8 cellular contexts compared by ENCODE assay signal in the genomic region with DNA sequence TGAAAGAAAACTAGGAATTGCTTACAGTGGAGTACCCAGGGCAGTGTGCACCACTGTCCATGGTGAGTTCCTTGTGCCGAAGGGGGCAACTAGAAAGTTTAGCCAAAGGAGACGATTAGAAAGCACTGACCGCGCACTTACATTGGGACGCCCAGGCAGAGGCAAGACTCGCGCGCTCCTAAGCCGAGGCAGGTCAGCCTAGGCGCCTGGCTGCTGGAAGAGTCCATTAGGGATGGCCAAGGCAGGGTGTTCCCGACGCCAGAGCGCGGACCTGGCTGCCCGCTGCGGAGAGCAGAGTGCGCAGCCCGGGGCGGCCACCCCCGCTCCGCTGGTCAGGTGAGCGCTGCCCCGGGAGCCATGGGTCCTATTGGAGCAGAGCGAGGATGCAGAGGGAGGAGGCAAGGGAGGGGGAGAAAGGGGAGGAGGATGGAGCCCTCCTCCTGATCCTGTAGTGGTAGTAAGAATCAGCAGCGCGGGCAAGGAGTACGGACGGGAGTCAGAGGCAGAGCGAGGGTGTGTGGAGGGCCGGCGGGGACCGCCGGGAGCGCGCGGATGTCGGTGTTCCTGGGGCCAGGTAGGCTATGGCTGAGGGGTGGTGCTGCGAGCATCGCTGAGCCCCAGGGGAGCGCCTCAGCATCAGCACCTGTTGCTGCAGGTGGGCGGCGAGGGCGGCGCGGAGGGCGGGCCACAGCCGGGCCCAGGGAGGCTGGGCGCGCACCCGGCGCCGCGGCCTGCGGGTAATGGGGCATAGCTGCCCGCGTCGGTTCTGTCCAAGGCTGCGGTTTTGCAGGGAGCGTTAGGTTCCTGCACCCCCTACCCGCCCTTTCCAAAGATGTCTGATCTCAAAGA. TPM values are rescaled to one million over a fixed set of nuclear protein-coding genes. Genes with fewer than 3 reads are reported as not detected.
DNase-seq lines count a peak whose midpoint lies in the region; ATAC-seq and TF ChIP-seq lines count a peak whose summit lies in the region.

Gene ADGRV1 (plus strand): TSS at position 454 of the 849 bp plus-strand sequence. CDS start 99 bp downstream, at position 553.

- peak within 1 kb of the TSS; percentile 73 for H3K4me3 ChIP-seq in neural cell (ENCODE audit: low read length)

- H3K9me3 Mint-ChIP-seq in activated T-cell treated with anti-CD3 and anti-CD28 coated beads, Interleukin-2, amount 50 U/mL, for 4 hours = no peaks in the 10 kb centered on the region

- H3K9me3 ChIP-seq in neural cell (ENCODE audit: low read length) = no peaks in the 10 kb centered on the region

- H3K4me1 Mint-ChIP-seq in activated T-cell treated with anti-CD3 and anti-CD28 coated beads, Interleukin-2, amount 50 U/mL, for 4 hours (ENCODE audit: low read depth) = peaks cover 8% of the 10 kb centered on the region

- H3K27ac ChIP-seq in neural cell (ENCODE audit: low read length) = no peak within 1 kb of the TSS

- H2AFZ ChIP-seq in neural cell (ENCODE audit: low read depth, low read length) = peak within 1 kb of the TSS; percentile 15

- no peaks in the 10 kb centered on the region for H3K9me2 ChIP-seq in neural cell (ENCODE audit: insufficient read depth, low read length)

- TF ChIP-seq EP300 in neural cell (conservative IDR thresholded peaks at IDR 0.05; ENCODE audit: poor library complexity, severe bottlenecking) = peak; percentile 44

- peaks cover 30% of the 10 kb centered on the region for H3K27me3 ChIP-seq in neural cell (ENCODE audit: insufficient read depth, low read depth, low read length)

- no peaks in the 10 kb centered on the region for H3F3A ChIP-seq in neural cell (ENCODE audit: insufficient read depth, low read length, poor library complexity, severe bottlenecking)

- H3K36me3 Mint-ChIP-seq in activated T-cell treated with anti-CD3 and anti-CD28 coated beads, Interleukin-2, amount 50 U/mL, for 4 hours (ENCODE audit: insufficient read depth) = no peaks in the 10 kb centered on the region

- no peak for TF ChIP-seq CTCF in GM13976 (IDR thresholded peaks at IDR 0.05; ENCODE audit: borderline replicate concordance, control extremely low read depth, extremely low read depth, insufficient read depth, missing control alignments)
- peak; percentile 20 for TF ChIP-seq CTCF in neural cell (IDR thresholded peaks at IDR 0.05; ENCODE audit: poor library complexity, severe bottlenecking)

- ATAC-seq in activated T-cell treated with anti-CD3 and anti-CD28 coated beads, Interleukin-2, amount 50 U/mL, for 4 hours = peak; percentile 43 to 73

- peak within 1 kb of the TSS; percentile 25 for H3K4me3 Mint-ChIP-seq in activated T-cell treated with anti-CD3 and anti-CD28 coated beads, Interleukin-2, amount 50 U/mL, for 4 hours

- in situ Hi-C loops in ACHN (cut with HindIII; ENCODE audit: low pct_ligation_motif_present, low pct_unique_long_range_greater_than_20kb, low sequenced_read_pairs) (no loop called here), GM13976 (cut with MboI; ENCODE audit: low sequenced_read_pairs, unreplicated experiment) (no loop called here)

- H4K20me1 ChIP-seq in neural cell (ENCODE audit: insufficient read depth) = no peaks in the 10 kb centered on the region

- no peak for TF ChIP-seq RAD21 in neural cell (conservative IDR thresholded peaks at IDR 0.05)

- H3K36me3 ChIP-seq in neural cell (ENCODE audit: insufficient read depth, low read length) = no peaks in the 10 kb centered on the region

- H3K27me3 Mint-ChIP-seq in activated T-cell treated with anti-CD3 and anti-CD28 coated beads, Interleukin-2, amount 50 U/mL, for 4 hours (ENCODE audit: low read depth) = peaks cover 50% of the 10 kb centered on the region

- DNase-seq in ACHN (peak; percentile 89), GM13976 (ENCODE audit: low spot score) (peak; percentile 43), NCI-H146 (lab: John Stamatoyannopoulos, UW) (peak; percentile 98), foreskin melanocyte (peak; percentile 11), cortex of kidney (lab: John Stamatoyannopoulos, UW) (no peak), OCI-M1 (lab: John Stamatoyannopoulos, UW) (no peak)
- no peak for DNase-seq in activated T-cell treated with anti-CD3 and anti-CD28 coated beads, Interleukin-2, amount 50 U/mL, for 4 hours

- peaks cover 22% of the 10 kb centered on the region for H3K79me2 ChIP-seq in neural cell (replicated peaks; ENCODE audit: insufficient read depth, low read length)

- peak within 1 kb of the TSS; percentile 99 for H3K4me2 ChIP-seq in neural cell (ENCODE audit: low read length)

- peak within 1 kb of the TSS; percentile 43 for H3K9ac ChIP-seq in neural cell (ENCODE audit: low read length)

TF ChIP-seq in neural cell, 6 proteins besides CTCF, POLR2A, EP300 and RAD21:
- peak; percentile 55 for TF ChIP-seq MXI1 (conservative IDR thresholded peaks at IDR 0.05; ENCODE audit: poor library complexity, severe bottlenecking)
- TF ChIP-seq EZH2 (IDR thresholded peaks at IDR 0.05; ENCODE audit: borderline replicate concordance, insufficient read depth, low read length, poor library complexity, severe bottlenecking) = no peak
- TF ChIP-seq TAF1 (IDR thresholded peaks at IDR 0.05; ENCODE audit: low read depth) = no peak
- peak; percentile 3 for TF ChIP-seq POLR2AphosphoS5 (IDR thresholded peaks at IDR 0.05)
- TF ChIP-seq, protein P1, sequence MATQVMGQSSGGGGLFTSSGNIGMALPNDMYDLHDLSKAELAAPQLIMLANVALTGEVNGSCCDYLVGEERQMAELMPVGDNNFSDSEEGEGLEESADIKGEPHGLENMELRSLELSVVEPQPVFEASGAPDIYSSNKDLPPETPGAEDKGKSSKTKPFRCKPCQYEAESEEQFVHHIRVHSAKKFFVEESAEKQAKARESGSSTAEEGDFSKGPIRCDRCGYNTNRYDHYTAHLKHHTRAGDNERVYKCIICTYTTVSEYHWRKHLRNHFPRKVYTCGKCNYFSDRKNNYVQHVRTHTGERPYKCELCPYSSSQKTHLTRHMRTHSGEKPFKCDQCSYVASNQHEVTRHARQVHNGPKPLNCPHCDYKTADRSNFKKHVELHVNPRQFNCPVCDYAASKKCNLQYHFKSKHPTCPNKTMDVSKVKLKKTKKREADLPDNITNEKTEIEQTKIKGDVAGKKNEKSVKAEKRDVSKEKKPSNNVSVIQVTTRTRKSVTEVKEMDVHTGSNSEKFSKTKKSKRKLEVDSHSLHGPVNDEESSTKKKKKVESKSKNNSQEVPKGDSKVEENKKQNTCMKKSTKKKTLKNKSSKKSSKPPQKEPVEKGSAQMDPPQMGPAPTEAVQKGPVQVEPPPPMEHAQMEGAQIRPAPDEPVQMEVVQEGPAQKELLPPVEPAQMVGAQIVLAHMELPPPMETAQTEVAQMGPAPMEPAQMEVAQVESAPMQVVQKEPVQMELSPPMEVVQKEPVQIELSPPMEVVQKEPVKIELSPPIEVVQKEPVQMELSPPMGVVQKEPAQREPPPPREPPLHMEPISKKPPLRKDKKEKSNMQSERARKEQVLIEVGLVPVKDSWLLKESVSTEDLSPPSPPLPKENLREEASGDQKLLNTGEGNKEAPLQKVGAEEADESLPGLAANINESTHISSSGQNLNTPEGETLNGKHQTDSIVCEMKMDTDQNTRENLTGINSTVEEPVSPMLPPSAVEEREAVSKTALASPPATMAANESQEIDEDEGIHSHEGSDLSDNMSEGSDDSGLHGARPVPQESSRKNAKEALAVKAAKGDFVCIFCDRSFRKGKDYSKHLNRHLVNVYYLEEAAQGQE (IDR thresholded peaks at IDR 0.05; ENCODE audit: borderline replicate concordance) = no peak
- peak; percentile 28 for TF ChIP-seq SMC3 (conservative IDR thresholded peaks at IDR 0.05; ENCODE audit: poor library complexity)

RNA-seq across cellular contexts. Expression of gene ADGRV1, which starts in this region (rescaled TPM):
- under 1 TPM; 0.32 to 0.54 (median 0.53) TPM for total RNA-seq in activated T-cell treated with anti-CD3 and anti-CD28 coated beads, Interleukin-2, amount 50 U/mL, for 4 hours
- 3.3 and 3.7 TPM in 2 replicates for polyA plus RNA-seq in neural cell
- 20.2 and 34.6 TPM in 2 replicates for polyA minus RNA-seq in neural cell

Comparison
In these comparisons a context has a peak if more than half of its experiments do, and no peak if none do; other contexts are left out.
1. Peak in ATAC-seq in activated T-cell treated with anti-CD3 and anti-CD28 coated beads, Interleukin-2, amount 50 U/mL, for 4 hours; RNA of the gene not detected or under 1 TPM.
2. DNase-seq: peak in ACHN (single experiment), GM13976 (single experiment), NCI-H146 (single experiment) and foreskin melanocyte (single experiment); none in activated T-cell treated with anti-CD3 and anti-CD28 coated beads, Interleukin-2, amount 50 U/mL, for 4 hours (single experiment), cortex of kidney (single experiment) and OCI-M1 (single experiment).